9 cellular contexts compared by ENCODE assay signal in genomic region chr1:66247415-66248208, GRCh38.
DNase-seq lines count a peak whose midpoint lies in the region; ATAC-seq and TF ChIP-seq lines count a peak whose summit lies in the region.
"Had no signal": no experiment of that assay in that cellular context is flagged by ENCODE, and none has a peak within 500 bp of the region (broad histone marks: within the 10 kb centered on the region; RNA-seq: fewer than 3 reads in every experiment).

No MANE protein-coding gene starts in this region.

- peak; percentile 51 for ATAC-seq in HG03196 (IDR thresholded peaks at IDR 0.05; ENCODE audit: unreplicated experiment)
- no peak for ATAC-seq in upper lobe of right lung

- no peaks in the 10 kb centered on the region for H3K36me3 Mint-ChIP-seq in activated T-helper 2 cell treated with anti-CD3 and anti-CD28 coated beads, Interferon-gamma antibody, Interleukin-2, Interleukin-4, amounts not matched to agents 10 μg/mL and 5 μg/mL and 100 μg/mL, durations not matched to agents 14 hours and 24 hours and 36 hours (ENCODE audit: low read depth)

- H3K4me1 ChIP-seq in vagina (peaks cover 10% of the 10 kb centered on the region), upper lobe of right lung (no peaks in the 10 kb centered on the region)

- no peaks in the 10 kb centered on the region for H3K27me3 ChIP-seq in vagina
- H3K27me3 ChIP-seq in upper lobe of right lung: no peaks in the 10 kb centered on the region

- H3K9me3 Mint-ChIP-seq in activated T-helper 2 cell treated with anti-CD3 and anti-CD28 coated beads, Interferon-gamma antibody, Interleukin-2, Interleukin-4, amounts not matched to agents 10 μg/mL and 5 μg/mL and 100 μg/mL, durations not matched to agents 14 hours and 24 hours and 36 hours: no peaks in the 10 kb centered on the region

- peak overlapping the region; percentile 75 for H3K27ac Mint-ChIP-seq in activated T-helper 2 cell treated with anti-CD3 and anti-CD28 coated beads, Interferon-gamma antibody, Interleukin-2, Interleukin-4, amounts not matched to agents 10 μg/mL and 5 μg/mL and 100 μg/mL, durations not matched to agents 14 hours and 24 hours and 36 hours

- H3K27ac ChIP-seq in vagina (peak overlapping the region; percentile 66), upper lobe of right lung (no peak overlapping the region)

- intact Hi-C loops in activated T-helper 2 cell treated with anti-CD3 and anti-CD28 coated beads, Interferon-gamma antibody, Interleukin-2, Interleukin-4, amounts not matched to agents 10 μg/mL and 5 μg/mL and 100 μg/mL, durations not matched to agents 14 hours and 24 hours and 36 hours (cut with micrococcal nuclease): loop anchor here (1.0 to 10.0 kb wide), 4 partner anchors 127 to 1013 kb away; no protein-coding TSS in a partner anchor
- intact Hi-C loops in vagina (cut with DNase I): loop anchor here (5.0 kb wide), 1 partner anchor 200 kb away; no protein-coding TSS in a partner anchor
- intact Hi-C loops in upper lobe of right lung (cut with DNase I): no loop called here

- H3K4me3 ChIP-seq in vagina (no peak overlapping the region), upper lobe of right lung (no peak overlapping the region)

- H3K36me3 ChIP-seq in vagina (no peaks in the 10 kb centered on the region), upper lobe of right lung (no peaks in the 10 kb centered on the region)

- TF ChIP-seq POLR2A in vagina (IDR thresholded peaks at IDR 0.05): no peak

- H3K9me3 ChIP-seq in vagina (no peaks in the 10 kb centered on the region), upper lobe of right lung (no peaks in the 10 kb centered on the region)

- peak; percentile 59 for DNase-seq in activated naive CD4-positive, alpha-beta T cell treated with Interleukin-2 at 50 U/mL for 16 hours
- no peak for DNase-seq in activated naive CD4-positive, alpha-beta T cell (lab: John Stamatoyannopoulos, UW)
- DNase-seq in activated T-helper 2 cell treated with anti-CD3 and anti-CD28 coated beads, Interferon-gamma antibody, Interleukin-2, Interleukin-4, amounts not matched to agents 10 μg/mL and 5 μg/mL and 100 μg/mL, durations not matched to agents 14 hours and 24 hours and 36 hours (ENCODE audit: low spot score): peak; percentile 29
- DNase-seq in vagina (ENCODE audit: extremely low spot score in 2 of 2): no peak
- no peak for DNase-seq in NCI-H2081 (lab: John Stamatoyannopoulos, UW)
- no peak for DNase-seq in upper lobe of right lung
- DNase-seq in NCI-H2171 treated with DMSO at 0.1 percent for 48 hours (lab: John Stamatoyannopoulos, UW): no peak
- DNase-seq: HCEC 1CT had no signal

- H3K4me3 Mint-ChIP-seq in activated T-helper 2 cell treated with anti-CD3 and anti-CD28 coated beads, Interferon-gamma antibody, Interleukin-2, Interleukin-4, amounts not matched to agents 10 μg/mL and 5 μg/mL and 100 μg/mL, durations not matched to agents 14 hours and 24 hours and 36 hours (ENCODE audit: low read depth): peak overlapping the region; percentile 58

- no peaks in the 10 kb centered on the region for H3K27me3 Mint-ChIP-seq in activated T-helper 2 cell treated with anti-CD3 and anti-CD28 coated beads, Interferon-gamma antibody, Interleukin-2, Interleukin-4, amounts not matched to agents 10 μg/mL and 5 μg/mL and 100 μg/mL, durations not matched to agents 14 hours and 24 hours and 36 hours (ENCODE audit: low read depth)

- peaks cover 34% of the 10 kb centered on the region for H3K4me1 Mint-ChIP-seq in activated T-helper 2 cell treated with anti-CD3 and anti-CD28 coated beads, Interferon-gamma antibody, Interleukin-2, Interleukin-4, amounts not matched to agents 10 μg/mL and 5 μg/mL and 100 μg/mL, durations not matched to agents 14 hours and 24 hours and 36 hours (ENCODE audit: low read depth)

- TF ChIP-seq CTCF in vagina (IDR thresholded peaks at IDR 0.05): no peak
- no peak for TF ChIP-seq CTCF in upper lobe of right lung (IDR thresholded peaks at IDR 0.05)

Comparison
In these comparisons a context has a peak if more than half of its experiments do, and no peak if none do; other contexts are left out.
1. DNase-seq: peak in activated naive CD4-positive, alpha-beta T cell treated with Interleukin-2 at 50 U/mL for 16 hours (single experiment) and activated T-helper 2 cell treated with anti-CD3 and anti-CD28 coated beads, Interferon-gamma antibody, Interleukin-2, Interleukin-4, amounts not matched to agents 10 μg/mL and 5 μg/mL and 100 μg/mL, durations not matched to agents 14 hours and 24 hours and 36 hours (single experiment); none in activated naive CD4-positive, alpha-beta T cell (0 of 4), vagina (0 of 2), NCI-H2081 (0 of 2), upper lobe of right lung (single experiment) and NCI-H2171 treated with DMSO at 0.1 percent for 48 hours (single experiment).